21 cellular contexts compared by ENCODE assay signal in genomic region chr18:23551978-23552377, GRCh38. TPM values are rescaled to one million over a fixed set of nuclear protein-coding genes. Genes with fewer than 3 reads are reported as not detected.
DNase-seq lines count a peak whose midpoint lies in the region; ATAC-seq, FAIRE-seq and TF ChIP-seq lines count a peak whose summit lies in the region.
"Had no signal": no experiment of that assay in that cellular context is flagged by ENCODE, and none has a peak within 500 bp of the region (broad histone marks: within the 10 kb centered on the region; RNA-seq: fewer than 3 reads in every experiment).

No MANE protein-coding gene starts in this region.

- POLR2A ChIA-PET in K562 (lab: Yijun Ruan, JAX): interaction anchor here (0.5 to 1.4 kb wide), 3 partner anchors 9 to 26 kb away, joined by 3 to 4 read pairs (median 3); no protein-coding TSS in a partner anchor

- H3K9me3 ChIP-seq in breast epithelium: no peaks in the 10 kb centered on the region
- H3K9me3 ChIP-seq in mammary epithelial cell (replicated peaks; ENCODE audit: insufficient read depth, low read length): no peaks in the 10 kb centered on the region
- no peaks in the 10 kb centered on the region for H3K9me3 ChIP-seq in K562 (replicated peaks; ENCODE audit: control insufficient read depth, insufficient read depth, low read depth, low read length)
- no peaks in the 10 kb centered on the region for H3K9me3 ChIP-seq in upper lobe of right lung
- H3K9me3 ChIP-seq in left ventricle myocardium inferior (replicated peaks): no peaks in the 10 kb centered on the region
- H3K9me3 ChIP-seq: A549 had no signal

- TF ChIP-seq CTCF in breast epithelium (IDR thresholded peaks at IDR 0.05): no peak
- TF ChIP-seq CTCF in mammary epithelial cell (conservative IDR thresholded peaks at IDR 0.05 in 1 of 2, IDR thresholded peaks at IDR 0.05 in 1 of 2; ENCODE audit: extremely low read depth in 1 of 2, insufficient read depth in 1 of 2, low read depth in 1 of 2, low read length in 2 of 2): no peak
- TF ChIP-seq CTCF in K562 (IDR thresholded peaks at IDR 0.05 in 2 of 3, conservative IDR thresholded peaks at IDR 0.05 in 1 of 3; ENCODE audit: insufficient read depth in 2 of 3, low read depth in 1 of 3, low read length in 3 of 3): no peak
- no peak for TF ChIP-seq CTCF in nephron (IDR thresholded peaks at IDR 0.05; ENCODE audit: unreplicated experiment in 3 of 3)
- no peak for TF ChIP-seq CTCF in upper lobe of right lung (IDR thresholded peaks at IDR 0.05)
- no peak for TF ChIP-seq CTCF in left ventricle myocardium inferior (IDR thresholded peaks at IDR 0.05; ENCODE audit: borderline replicate concordance)

- H3K27me3 ChIP-seq in breast epithelium (no peaks in the 10 kb centered on the region), mammary epithelial cell (ENCODE audit: insufficient read depth, low read length) (no peaks in the 10 kb centered on the region), K562 (ENCODE audit: control insufficient read depth in 2 of 2, insufficient read depth in 2 of 2, low read length in 2 of 2) (no peaks in the 10 kb centered on the region), upper lobe of right lung (no peaks in the 10 kb centered on the region), left ventricle myocardium inferior (ENCODE audit: low read depth) (no peaks in the 10 kb centered on the region)

- BruUV-seq in mammary epithelial cell (replicated peaks; lab: Mats Ljungman, UMichigan) (no TSS peak), K562 (replicated peaks; lab: Mats Ljungman, UMichigan) (no TSS peak)

- H3K4me1 Mint-ChIP-seq in nephron: peaks cover 30% of the 10 kb centered on the region

- intact Hi-C loops in breast epithelium (cut with DNase I; ENCODE audit: low total_unique reads) (no loop called here), mammary epithelial cell (cut with micrococcal nuclease) (no loop called here), K562 (cut with micrococcal nuclease) (no loop called here), upper lobe of right lung (cut with DNase I) (no loop called here), left ventricle myocardium inferior (cut with micrococcal nuclease) (no loop called here)

- dilution Hi-C loops in mammary epithelial cell (cut with HindIII; ENCODE audit: low sequenced_read_pairs): loop anchor here (5.0 kb wide), 2 partner anchors 75 to 80 kb away; no protein-coding TSS in a partner anchor

- no peaks in the 10 kb centered on the region for H3K9me1 ChIP-seq in K562 (ENCODE audit: control insufficient read depth, insufficient read depth, low read length)

- no peaks in the 10 kb centered on the region for H3K4me1 ChIP-seq in breast epithelium
- peaks cover 14% of the 10 kb centered on the region for H3K4me1 ChIP-seq in mammary epithelial cell (ENCODE audit: insufficient read depth, low read length)
- no peaks in the 10 kb centered on the region for H3K4me1 ChIP-seq in K562 (replicated peaks in 1 of 2; ENCODE audit: control insufficient read depth in 2 of 2, insufficient read depth in 2 of 2, low read length in 2 of 2)
- H3K4me1 ChIP-seq in upper lobe of right lung: peaks cover 10% of the 10 kb centered on the region
- H3K4me1 ChIP-seq in left ventricle myocardium inferior: no peaks in the 10 kb centered on the region

- TF ChIP-seq EP300 in K562 (IDR thresholded peaks at IDR 0.05; ENCODE audit: low read length): no peak

- H3K27ac Mint-ChIP-seq in nephron: peak overlapping the region; percentile 41 to 82 (median 61)

- in situ Hi-C loops in mammary epithelial cell (cut with MboI; ENCODE audit: low sequenced_read_pairs in 2 of 2): no loop called here
- in situ Hi-C loops in K562 (cut with MboI): no loop called here

- no peak overlapping the region for H3K4me3 Mint-ChIP-seq in nephron
- H3K4me3 Mint-ChIP-seq: CD14-positive monocyte had no signal

- H2AFZ ChIP-seq in mammary epithelial cell (ENCODE audit: low read depth, low read length) (no peak overlapping the region), K562 (ENCODE audit: low read depth, low read length) (no peak overlapping the region)

- FAIRE-seq in K562 (lab: Jason Lieb, UNC): no peak
- FAIRE-seq: A549, GM12892 had no signal

- H3K36me3 ChIP-seq in breast epithelium (peaks cover 13% of the 10 kb centered on the region), mammary epithelial cell (ENCODE audit: insufficient read depth, low read length) (peaks cover 52% of the 10 kb centered on the region), K562 (ENCODE audit: control insufficient read depth, insufficient read depth, low read length) (peaks cover 89% of the 10 kb centered on the region), upper lobe of right lung (peaks cover 100% of the 10 kb centered on the region), left ventricle myocardium inferior (peaks cover 91% of the 10 kb centered on the region)

- no peak for TF ChIP-seq POLR2A in breast epithelium (IDR thresholded peaks at IDR 0.05)
- TF ChIP-seq POLR2A in K562 (conservative IDR thresholded peaks at IDR 0.05): no peak

- H4K20me1 ChIP-seq in mammary epithelial cell (ENCODE audit: insufficient read depth, low read length): no peaks in the 10 kb centered on the region
- no peaks in the 10 kb centered on the region for H4K20me1 ChIP-seq in K562 (replicated peaks; ENCODE audit: control insufficient read depth, insufficient read depth, low read length)

- H3K4me3 ChIP-seq in breast epithelium (no peak overlapping the region), mammary epithelial cell (replicated peaks in 1 of 3; ENCODE audit: insufficient read depth in 1 of 3, low read depth in 2 of 3, low read length in 3 of 3) (no peak overlapping the region), K562 (no peak overlapping the region), upper lobe of right lung (no peak overlapping the region), left ventricle myocardium inferior (no peak overlapping the region)
- H3K4me3 ChIP-seq: A549 had no signal

- H3K9ac ChIP-seq in mammary epithelial cell (ENCODE audit: insufficient read depth, low read length) (no peak overlapping the region), K562 (ENCODE audit: insufficient read depth in 1 of 2, low read depth in 2 of 2, low read length in 2 of 2) (no peak overlapping the region)

- peaks cover 67% of the 10 kb centered on the region for H3K36me3 Mint-ChIP-seq in nephron (ENCODE audit: low read depth)

- DNase-seq in breast epithelium (ENCODE audit: low spot score in 2 of 2): no peak
- no peak for DNase-seq in mammary epithelial cell
- no peak for DNase-seq in K562 (ENCODE audit: extremely low read depth in 1 of 4, low spot score in 3 of 4)
- DNase-seq in upper lobe of right lung: no peak
- DNase-seq in left ventricle myocardium inferior: no peak
- DNase-seq in NCI-H1436 treated with DMSO at 0.1 percent for 48 hours (lab: John Stamatoyannopoulos, UW): no peak
- DNase-seq: COR-L47, DMS153, GOT3, KG1, NCI-H1417 treated with DMSO at 0.1 percent for 48 hours, NCI-H2029, NCI-H2171 treated with DMSO at 0.1 percent for 48 hours, NCI-H446 treated with DMSO at 0.1 percent for 48 hours, NCI-H748 treated with DMSO at 0.1 percent for 48 hours, OCI-M1 had no signal

- H3K79me2 ChIP-seq in mammary epithelial cell (ENCODE audit: insufficient read depth, low read length) (peaks cover 34% of the 10 kb centered on the region), K562 (ENCODE audit: control insufficient read depth, insufficient read depth, low read length) (no peaks in the 10 kb centered on the region)

- peak overlapping the region; percentile 75 to 76 for H3K27ac ChIP-seq in breast epithelium
- no peak overlapping the region for H3K27ac ChIP-seq in mammary epithelial cell (ENCODE audit: insufficient read depth, low read depth, low read length)
- H3K27ac ChIP-seq in K562 (ENCODE audit: extremely low read depth, low read depth, low read length): no peak overlapping the region
- H3K27ac ChIP-seq in upper lobe of right lung: peak overlapping the region; percentile 58
- H3K27ac ChIP-seq in left ventricle myocardium inferior (replicated peaks): no peak overlapping the region
- H3K27ac ChIP-seq: A549 had no signal

- no peak for TF ChIP-seq RAD21 in K562 (CRISPR knock-in tag; conservative IDR thresholded peaks at IDR 0.05 in 1 of 2, IDR thresholded peaks at IDR 0.05 in 1 of 2)

- no peak for ATAC-seq in K562
- no peak for ATAC-seq in upper lobe of right lung
- ATAC-seq in GM19328 (IDR thresholded peaks at IDR 0.05; ENCODE audit: unreplicated experiment): no peak
- ATAC-seq: A549 had no signal

- H3K27me3 Mint-ChIP-seq in nephron (ENCODE audit: low read depth): no peaks in the 10 kb centered on the region

- WGBS in mammary epithelial cell (ENCODE audit: low coverage, missing lambda C conversion rate): no CpG with 5 or more reads among the region's 3 CpGs
- WGBS in K562 (ENCODE audit: insufficient coverage, low coverage, missing lambda C conversion rate): 91% methylated on average over 3 of the region's 3 CpGs

- CTCF ChIA-PET in mammary epithelial cell (lab: Charles Lee; ENCODE audit: low non-redundant PET): no interaction called here
- CTCF ChIA-PET in K562 (lab: Yijun Ruan, JAX; ENCODE audit: low intra/inter-chr PET ratio): no interaction called here

- no peaks in the 10 kb centered on the region for H3K9me3 Mint-ChIP-seq in nephron

- H3K4me2 ChIP-seq in mammary epithelial cell (ENCODE audit: insufficient read depth, low read depth, low read length): no peak overlapping the region
- H3K4me2 ChIP-seq in K562 (ENCODE audit: insufficient read depth, low read length): no peak overlapping the region
- H3K4me2 ChIP-seq: A549 had no signal

RNA-seq across cellular contexts. Expression of gene NPC1, which starts 34.3 kb away (rescaled TPM):
- 100 to 1,000 TPM in 1 of 3 donors, 10 to 100 TPM in 2; 39.5 to 100 (median 81.3) TPM for total RNA-seq in breast epithelium
- 100 to 1,000 TPM in 1 of 2 donors, 10 to 100 TPM in 1; 83.4 to 104 TPM for total RNA-seq in mammary epithelial cell
- 99.0 TPM for polyA plus RNA-seq in mammary epithelial cell
- 370 TPM for polyA minus RNA-seq in mammary epithelial cell
- total RNA-seq in K562 (2011; cell fraction: chromatin; rRNA removed; ENCODE audit: low replicate concordance): 287 and 292 TPM in 2 replicates
- 238 and 263 TPM in 2 replicates for total RNA-seq in K562 (2011; cell fraction: nucleolus; rRNA removed)
- 259 and 261 TPM in 2 replicates for total RNA-seq in K562 (2011; cell fraction: nucleoplasm; rRNA removed)
- total RNA-seq in K562 (2014; rRNA removed): 27.6 and 37.1 TPM in 2 replicates
- 29.3 and 29.5 TPM in 2 replicates for total RNA-seq in K562 (2014; rRNA removed; fragmentation: Illumina TruSeq; extraction: Trizol)
- 23.9 TPM in 2 replicates for total RNA-seq in K562 (2015; rRNA removed; fragmentation: Illumina TruSeq; extraction: Trizol)
- total RNA-seq in K562 (2021): 42.5 and 45.9 TPM in 2 replicates
- polyA plus RNA-seq in K562 (2011; rRNA removed): 41.1 and 46.5 TPM in 2 replicates
- 51.7 and 58.3 TPM in 2 replicates for polyA plus RNA-seq in K562 (2011; cell fraction: cytosol; rRNA removed)
- polyA plus RNA-seq in K562 (2011; cell fraction: nucleus; rRNA removed): 128 and 144 TPM in 2 replicates
- polyA plus RNA-seq in K562 (2012): 25.2 and 35.2 TPM in 2 replicates
- polyA plus RNA-seq in K562 (2014; fragmentation: Illumina TruSeq; extraction: Trizol): 31.6 and 32.0 TPM in 2 replicates
- polyA plus RNA-seq in K562 (2014; fragmentation: Nextera tagmentation; extraction: Ambion mirVana): 10 to 100 TPM; 17.1 to 19.1 TPM
- 23.4 and 26.6 TPM in 2 replicates for polyA plus RNA-seq in K562 (2014; rRNA removed)
- 90.7 and 106 TPM in 2 replicates for polyA minus RNA-seq in K562 (2011; rRNA and poly(A)+ RNA removed)
- polyA minus RNA-seq in K562 (2011; cell fraction: cytosol; rRNA and poly(A)+ RNA removed): 49.1 and 49.2 TPM in 2 replicates
- 67.6 and 93.7 TPM in 2 replicates for polyA minus RNA-seq in K562 (2011; cell fraction: nucleus; rRNA and poly(A)+ RNA removed)
- total RNA-seq in upper lobe of right lung: 143 TPM
- total RNA-seq in left ventricle myocardium inferior: 10.3 TPM

RNA-seq across cellular contexts. Expression of gene RMC1, which starts 48.7 kb away (rescaled TPM):
- total RNA-seq in breast epithelium (10 to 100 TPM; 22.2 to 33.0 (median 23.9) TPM), mammary epithelial cell (10 to 100 TPM; 29.8 to 33.3 TPM), K562 (2014; rRNA removed) (25.3 and 35.3 TPM in 2 replicates), K562 (2014; rRNA removed; fragmentation: Illumina TruSeq; extraction: Trizol) (38.6 and 41.6 TPM in 2 replicates), K562 (2015; rRNA removed; fragmentation: Illumina TruSeq; extraction: Trizol) (35.5 and 39.9 TPM in 2 replicates), K562 (2021) (37.1 and 42.1 TPM in 2 replicates), upper lobe of right lung (42.5 TPM), left ventricle myocardium inferior (14.7 TPM)
- polyA plus RNA-seq in mammary epithelial cell (20.2 TPM), K562 (2011; rRNA removed) (20.3 and 40.1 TPM in 2 replicates), K562 (2014; fragmentation: Illumina TruSeq; extraction: Trizol) (39.0 and 42.4 TPM in 2 replicates), K562 (2014; fragmentation: Nextera tagmentation; extraction: Ambion mirVana) (10 to 100 TPM in 1 of 2 experiments, 1 to 10 TPM in 1; 7.5 to 10.5 TPM), K562 (2014; rRNA removed) (31.9 and 32.0 TPM in 2 replicates)
- 55.0 TPM for polyA minus RNA-seq in mammary epithelial cell
- total RNA-seq in K562 (2011; cell fraction: chromatin; rRNA removed; ENCODE audit: low replicate concordance): 65.5 and 73.0 TPM in 2 replicates
- total RNA-seq in K562 (2011; cell fraction: nucleolus; rRNA removed): 31.1 and 40.4 TPM in 2 replicates
- total RNA-seq in K562 (2011; cell fraction: nucleoplasm; rRNA removed): 34.7 and 39.7 TPM in 2 replicates
- polyA plus RNA-seq in K562 (2011; cell fraction: cytosol; rRNA removed): 23.3 and 34.9 TPM in 2 replicates
- 66.0 and 76.2 TPM in 2 replicates for polyA plus RNA-seq in K562 (2011; cell fraction: nucleus; rRNA removed)
- polyA plus RNA-seq in K562 (2012): 32.4 and 38.8 TPM in 2 replicates
- 16.4 and 22.5 TPM in 2 replicates for polyA minus RNA-seq in K562 (2011; rRNA and poly(A)+ RNA removed)
- 16.3 and 19.6 TPM in 2 replicates for polyA minus RNA-seq in K562 (2011; cell fraction: cytosol; rRNA and poly(A)+ RNA removed)
- polyA minus RNA-seq in K562 (2011; cell fraction: nucleus; rRNA and poly(A)+ RNA removed): 17.0 and 21.2 TPM in 2 replicates

Comparison
In these comparisons a context has a peak if more than half of its experiments do, and no peak if none do; other contexts are left out.
1. H3K27ac ChIP-seq: peak in breast epithelium (2 of 2) and upper lobe of right lung (single experiment); none in mammary epithelial cell (single experiment), K562 (single experiment) and left ventricle myocardium inferior (single experiment).